Comparison of ENCODE assay signal across 3 cellular contexts in genomic region chr1:9553736-9554144, GRCh38.
A peak's percentile ranks its signal among the peaks of the same experiment; 100 is the strongest.
TF ChIP-seq lines count a peak whose summit lies in the region.

No MANE protein-coding gene starts in this region.

TF ChIP-seq in IMR-90, 13 proteins besides CTCF, POLR2A, EP300 and RAD21:
- TF ChIP-seq CEBPB (IDR thresholded peaks at IDR 0.05; ENCODE audit: low read depth, low read length) (peak; percentile 50; the same call in 1 of the 2 replicates), BHLHE40 (IDR thresholded peaks at IDR 0.05; ENCODE audit: low read depth, low read length) (no peak)

TF ChIP-seq in WTC11, 78 proteins besides CTCF, POLR2A, EP300 and RAD21:
- TF ChIP-seq ZNF425 (CRISPR knock-in tag; conservative IDR thresholded peaks at IDR 0.05): no peak
- TF ChIP-seq GABPB1 (CRISPR knock-in tag; IDR thresholded peaks at IDR 0.05): peak; percentile 97
- TF ChIP-seq ZMAT4 (CRISPR knock-in tag; IDR thresholded peaks at IDR 0.05): no peak
- no peak for TF ChIP-seq KAT7 (CRISPR knock-in tag; IDR thresholded peaks at IDR 0.05; ENCODE audit: borderline replicate concordance)
- TF ChIP-seq ZNF219 (CRISPR knock-in tag; IDR thresholded peaks at IDR 0.05; ENCODE audit: borderline replicate concordance): no peak
- TF ChIP-seq RELA (CRISPR knock-in tag; IDR thresholded peaks at IDR 0.05; ENCODE audit: borderline replicate concordance): no peak
- no peak for TF ChIP-seq IRF2 (CRISPR knock-in tag; IDR thresholded peaks at IDR 0.05; ENCODE audit: borderline replicate concordance, low read depth)

TF ChIP-seq in HepG2, 621 proteins besides CTCF, POLR2A, EP300 and RAD21 (continues in another document):
- no peak for TF ChIP-seq KLF12 (CRISPR knock-in tag; IDR thresholded peaks at IDR 0.05; ENCODE audit: borderline replicate concordance)
- TF ChIP-seq ZNF30 (CRISPR knock-in tag; IDR thresholded peaks at IDR 0.05): no peak
- peak; percentile 17; the same call in 1 of the 2 replicates for TF ChIP-seq NFYB (CRISPR knock-in tag; IDR thresholded peaks at IDR 0.05)
- 0 out of 2 replicates have a peak, but pooled peaks have one; percentile 20 for TF ChIP-seq RNF219 (CRISPR knock-in tag; IDR thresholded peaks at IDR 0.05)
- no peak for TF ChIP-seq NFE2L2 (IDR thresholded peaks at IDR 0.05; ENCODE audit: low read length)
- TF ChIP-seq ZNF589 (CRISPR knock-in tag; conservative IDR thresholded peaks at IDR 0.05): no peak
- no peak for TF ChIP-seq PHF20 (CRISPR knock-in tag; IDR thresholded peaks at IDR 0.05)
- no peak for TF ChIP-seq ZBTB44 (CRISPR knock-in tag; IDR thresholded peaks at IDR 0.05)
- TF ChIP-seq SKI (IDR thresholded peaks at IDR 0.05; ENCODE audit: partially characterized antibody): peak; percentile 56
- TF ChIP-seq E2F1 (CRISPR knock-in tag; IDR thresholded peaks at IDR 0.05): no peak
- TF ChIP-seq TBX2 (CRISPR knock-in tag; IDR thresholded peaks at IDR 0.05; ENCODE audit: borderline replicate concordance): peak; percentile 99
- 0 out of 2 replicates have a peak, but pooled peaks have one; percentile 76 for TF ChIP-seq ZNF354B (CRISPR knock-in tag; IDR thresholded peaks at IDR 0.05)
- peak; percentile 78 for TF ChIP-seq SIN3A (IDR thresholded peaks at IDR 0.05; ENCODE audit: borderline replicate concordance, low read depth, low read length)
- TF ChIP-seq THAP8 (CRISPR knock-in tag; IDR thresholded peaks at IDR 0.05; ENCODE audit: borderline replicate concordance): no peak
- no peak for TF ChIP-seq ZNF138 (CRISPR knock-in tag; IDR thresholded peaks at IDR 0.05; ENCODE audit: low read depth)
- TF ChIP-seq MBD4 (IDR thresholded peaks at IDR 0.05; ENCODE audit: borderline replicate concordance, low read length): peak; percentile 56; the same call in 1 of the 2 replicates
- TF ChIP-seq MYNN (CRISPR knock-in tag; IDR thresholded peaks at IDR 0.05; ENCODE audit: low read depth): no peak
- TF ChIP-seq SSRP1 (CRISPR knock-in tag; IDR thresholded peaks at IDR 0.05): peak; percentile 74; the same call in 1 of the 2 replicates
- 0 out of 2 replicates have a peak, but pooled peaks have one; percentile 40 for TF ChIP-seq ZNF639 (CRISPR knock-in tag; conservative IDR thresholded peaks at IDR 0.05)
- no peak for TF ChIP-seq RELA (CRISPR knock-in tag; IDR thresholded peaks at IDR 0.05)
- TF ChIP-seq YEATS4 (CRISPR knock-in tag; IDR thresholded peaks at IDR 0.05; ENCODE audit: borderline replicate concordance): peak; percentile 71; the same call in 1 of the 2 replicates
- peak; percentile 97 for TF ChIP-seq SMYD3 (CRISPR knock-in tag; IDR thresholded peaks at IDR 0.05)
- TF ChIP-seq ZNF670 (CRISPR knock-in tag; IDR thresholded peaks at IDR 0.05; ENCODE audit: borderline replicate concordance): no peak
- TF ChIP-seq ZNF558 (CRISPR knock-in tag; IDR thresholded peaks at IDR 0.05; ENCODE audit: borderline replicate concordance): no peak
- no peak for TF ChIP-seq MAFK (conservative IDR thresholded peaks at IDR 0.05 in 1 of 2, IDR thresholded peaks at IDR 0.05 in 1 of 2; ENCODE audit: low read length in 2 of 2)
- peak; percentile 96 for TF ChIP-seq ZNF503 (CRISPR knock-in tag; IDR thresholded peaks at IDR 0.05)
- TF ChIP-seq ARNT (IDR thresholded peaks at IDR 0.05): no peak
- no peak for TF ChIP-seq ZFP41 (CRISPR knock-in tag; IDR thresholded peaks at IDR 0.05; ENCODE audit: borderline replicate concordance)
- TF ChIP-seq ZBTB1 (CRISPR knock-in tag; IDR thresholded peaks at IDR 0.05; ENCODE audit: borderline replicate concordance): no peak
- TF ChIP-seq ELF4 (CRISPR knock-in tag; IDR thresholded peaks at IDR 0.05; ENCODE audit: borderline replicate concordance): no peak
- TF ChIP-seq HMG20B (CRISPR knock-in tag; conservative IDR thresholded peaks at IDR 0.05): peak; percentile 94
- TF ChIP-seq ZNF33B (CRISPR knock-in tag; IDR thresholded peaks at IDR 0.05): no peak
- TF ChIP-seq KAT8 (CRISPR knock-in tag; IDR thresholded peaks at IDR 0.05): peak; percentile 87
- peak; percentile 55 for TF ChIP-seq JUN (CRISPR knock-in tag; IDR thresholded peaks at IDR 0.05)
- TF ChIP-seq ZNF790 (CRISPR knock-in tag; IDR thresholded peaks at IDR 0.05; ENCODE audit: borderline replicate concordance): no peak
- no peak for TF ChIP-seq ZNF513 (CRISPR knock-in tag; conservative IDR thresholded peaks at IDR 0.05)
- no peak for TF ChIP-seq ZNF737 (CRISPR knock-in tag; IDR thresholded peaks at IDR 0.05; ENCODE audit: borderline replicate concordance)
- TF ChIP-seq ZNF615 (CRISPR knock-in tag; IDR thresholded peaks at IDR 0.05; ENCODE audit: borderline replicate concordance): no peak
- TF ChIP-seq FOXO1 (CRISPR knock-in tag; IDR thresholded peaks at IDR 0.05): peak; percentile 89
- no peak; the same call in 1 of the 2 replicates for TF ChIP-seq ZNF557 (CRISPR knock-in tag; IDR thresholded peaks at IDR 0.05)
- TF ChIP-seq ZNF510 (CRISPR knock-in tag; IDR thresholded peaks at IDR 0.05; ENCODE audit: low read depth): no peak
- no peak for TF ChIP-seq CCAR2 (optimal IDR thresholded peaks at IDR 0.05; ENCODE audit: low read depth, low read length)
- TF ChIP-seq NKX3-1 (CRISPR knock-in tag; IDR thresholded peaks at IDR 0.05): peak; percentile 79
- no peak for TF ChIP-seq ZC3H4 (CRISPR knock-in tag; IDR thresholded peaks at IDR 0.05; ENCODE audit: borderline replicate concordance)
- no peak for TF ChIP-seq ZBTB49 (CRISPR knock-in tag; IDR thresholded peaks at IDR 0.05; ENCODE audit: borderline replicate concordance)
- TF ChIP-seq EHMT2 (IDR thresholded peaks at IDR 0.05; ENCODE audit: borderline replicate concordance, low read depth, low read length): no peak
- no peak; the same call in 1 of the 2 replicates for TF ChIP-seq TEF (CRISPR knock-in tag; IDR thresholded peaks at IDR 0.05)
- TF ChIP-seq ZEB1 (IDR thresholded peaks at IDR 0.05; ENCODE audit: insufficient replicate concordance, low read depth): peak; percentile 96
- peak; percentile 28; the same call in 1 of the 2 replicates for TF ChIP-seq XBP1 (CRISPR knock-in tag; IDR thresholded peaks at IDR 0.05)
- TF ChIP-seq RFX5 (IDR thresholded peaks at IDR 0.05; ENCODE audit: low read depth, low read length): no peak
- TF ChIP-seq TOE1 (CRISPR knock-in tag; IDR thresholded peaks at IDR 0.05): peak; percentile 93
- no peak for TF ChIP-seq ZNF674 (CRISPR knock-in tag; IDR thresholded peaks at IDR 0.05; ENCODE audit: low read depth)
- TF ChIP-seq ZNF841 (CRISPR knock-in tag; IDR thresholded peaks at IDR 0.05; ENCODE audit: borderline replicate concordance): no peak
- TF ChIP-seq STAT5B (CRISPR knock-in tag; IDR thresholded peaks at IDR 0.05): no peak
